In genomic region chr3:185208836-185209235, GRCh38 we compare ENCODE assay signal across 14 cellular contexts. TPM values are rescaled to one million over a fixed set of nuclear protein-coding genes. Genes with fewer than 3 reads are reported as not detected.
DNase-seq lines count a peak whose midpoint lies in the region; ATAC-seq and TF ChIP-seq lines count a peak whose summit lies in the region.
"Had no signal": no experiment of that assay in that cellular context is flagged by ENCODE, and none has a peak within 500 bp of the region (broad histone marks: within the 10 kb centered on the region; RNA-seq: fewer than 3 reads in every experiment).

No MANE protein-coding gene starts in this region.

- H3K4me1 Mint-ChIP-seq in stimulated activated naive CD8-positive, alpha-beta T cell treated with anti-CD3 and anti-CD28 coated beads, Interleukin-15, amount 100 ng/mL, for 72 hours: no peaks in the 10 kb centered on the region
- H3K4me1 Mint-ChIP-seq: CD4-positive, alpha-beta memory T cell had no signal

- H3K4me3 ChIP-seq in trophoblast cell (ENCODE audit: low read depth, low read length): no peak overlapping the region
- H3K4me3 ChIP-seq: GM23248 had no signal

- no peak overlapping the region for H3K23ac ChIP-seq in trophoblast cell (ENCODE audit: low read length)

- no peaks in the 10 kb centered on the region for H3K9me3 Mint-ChIP-seq in stimulated activated naive CD8-positive, alpha-beta T cell treated with anti-CD3 and anti-CD28 coated beads, Interleukin-15, amount 100 ng/mL, for 72 hours
- H3K9me3 Mint-ChIP-seq: CD4-positive, alpha-beta memory T cell had no signal

- H2BK5ac ChIP-seq in trophoblast cell (ENCODE audit: low read depth, low read length, poor library complexity): no peak overlapping the region

- POLR2A ChIA-PET in HEK293T (lab: Yijun Ruan, JAX): no interaction called here

- no peak overlapping the region for H3K9ac ChIP-seq in trophoblast cell (ENCODE audit: low read length)
- H3K9ac ChIP-seq: GM23248 had no signal

- no peak overlapping the region for H3K4me3 Mint-ChIP-seq in stimulated activated naive CD8-positive, alpha-beta T cell treated with anti-CD3 and anti-CD28 coated beads, Interleukin-15, amount 100 ng/mL, for 72 hours

- CTCF ChIA-PET in HEK293T (lab: Yijun Ruan, JAX): no interaction called here

- H3K27ac ChIP-seq in trophoblast cell (ENCODE audit: low read depth, low read length): no peak overlapping the region
- H3K27ac ChIP-seq: C4-2B, GM23248 had no signal

- H2BK120ac ChIP-seq in trophoblast cell (ENCODE audit: insufficient read depth, low read length, poor library complexity): no peak overlapping the region

- H4K8ac ChIP-seq in trophoblast cell (ENCODE audit: low read depth, low read length): no peak overlapping the region

- H3K79me1 ChIP-seq in trophoblast cell (ENCODE audit: low read length): no peaks in the 10 kb centered on the region

- H4K91ac ChIP-seq in trophoblast cell (ENCODE audit: low read depth, low read length): no peak overlapping the region

- H2AK5ac ChIP-seq in trophoblast cell (ENCODE audit: low read length): no peak overlapping the region

- H2AFZ ChIP-seq in trophoblast cell (ENCODE audit: insufficient read depth, low read length, poor library complexity): no peak overlapping the region
- H2AFZ ChIP-seq: GM23248 had no signal

- H3K9me3 ChIP-seq in trophoblast cell (ENCODE audit: insufficient read depth, low read depth, low read length): no peaks in the 10 kb centered on the region
- H3K9me3 ChIP-seq: BE2C had no signal

- intact Hi-C loops in sciatic nerve (cut with DNase I): no loop called here

- no peaks in the 10 kb centered on the region for H3K27me3 ChIP-seq in trophoblast cell (ENCODE audit: insufficient read depth, low read length)
- H3K27me3 ChIP-seq: BE2C had no signal

- H3K36me3 ChIP-seq in trophoblast cell (ENCODE audit: control insufficient read depth in 1 of 2, insufficient read depth in 2 of 2, low read length in 2 of 2): no peaks in the 10 kb centered on the region
- H3K36me3 ChIP-seq: BE2C had no signal

- H3K27me3 Mint-ChIP-seq in stimulated activated naive CD8-positive, alpha-beta T cell treated with anti-CD3 and anti-CD28 coated beads, Interleukin-15, amount 100 ng/mL, for 72 hours: no peaks in the 10 kb centered on the region
- H3K27me3 Mint-ChIP-seq: CD4-positive, alpha-beta memory T cell had no signal

- no peak overlapping the region for H3K4me2 ChIP-seq in trophoblast cell (ENCODE audit: low read length)

- no peaks in the 10 kb centered on the region for H3K79me2 ChIP-seq in trophoblast cell (ENCODE audit: control insufficient read depth, insufficient read depth, low read length, poor library complexity)

- no peak for ATAC-seq in sciatic nerve
- ATAC-seq in stimulated activated naive CD8-positive, alpha-beta T cell treated with anti-CD3 and anti-CD28 coated beads, Interleukin-15, amount 100 ng/mL, for 72 hours: no peak
- ATAC-seq: HCT116 had no signal

- no peak overlapping the region for H3K14ac ChIP-seq in trophoblast cell (ENCODE audit: low read length)

- H3K4ac ChIP-seq in trophoblast cell (ENCODE audit: low read depth, low read length): no peak overlapping the region

- no peaks in the 10 kb centered on the region for H3K4me1 ChIP-seq in trophoblast cell (ENCODE audit: control insufficient read depth in 1 of 2, insufficient read depth in 2 of 2, low read length in 2 of 2)

- no peak overlapping the region for H3K18ac ChIP-seq in trophoblast cell (ENCODE audit: low read length)

- WGBS in trophoblast cell (ENCODE audit: extremely low coverage, insufficient coverage, insufficient read length): no CpG with 5 or more reads among the region's 1 CpG

- DNase-seq in HEK293T (ENCODE audit: extremely low spot score) (no peak), NCI-H69 (lab: John Stamatoyannopoulos, UW) (peak; percentile 18), foreskin melanocyte (peak; percentile 65), sciatic nerve (ENCODE audit: low spot score) (no peak), trophoblast cell (no peak)
- DNase-seq in stimulated activated naive CD8-positive, alpha-beta T cell treated with anti-CD3 and anti-CD28 coated beads, Interleukin-15, amount 100 ng/mL, for 72 hours: no peak
- DNase-seq in stimulated activated CD4-positive, alpha-beta T cell treated with anti-CD3 and anti-CD28 coated beads, Interleukin-4, amount 100 ng/mL, for 1 hour: no peak
- DNase-seq: BE2C; CD4-positive, alpha-beta memory T cell; DMS79 treated with DMSO at 0.1 percent for 48 hours; GDM1; GM23248 had no signal

- no peak overlapping the region for H3K27ac Mint-ChIP-seq in stimulated activated naive CD8-positive, alpha-beta T cell treated with anti-CD3 and anti-CD28 coated beads, Interleukin-15, amount 100 ng/mL, for 72 hours

- no peak overlapping the region for H2BK12ac ChIP-seq in trophoblast cell (ENCODE audit: low read length)

- H4K12ac ChIP-seq in trophoblast cell (ENCODE audit: low read depth, low read length): no peak overlapping the region

TF ChIP-seq in HEK293T, 16 proteins besides CTCF, POLR2A, EP300 and RAD21:
- TF ChIP-seq SUZ12 (IDR thresholded peaks at IDR 0.05) (no peak), ZNF384 (IDR thresholded peaks at IDR 0.05) (no peak), ELF4 (IDR thresholded peaks at IDR 0.05) (no peak), FOXA1 (IDR thresholded peaks at IDR 0.05) (no peak), PKNOX1 (IDR thresholded peaks at IDR 0.05) (peak; percentile 22; the same call in 1 of the 2 replicates), BHLHE40 (IDR thresholded peaks at IDR 0.05; ENCODE audit: borderline replicate concordance) (no peak), L3MBTL2 (conservative IDR thresholded peaks at IDR 0.05) (no peak), LEF1 (IDR thresholded peaks at IDR 0.05; ENCODE audit: borderline replicate concordance) (no peak)

RNA-seq across cellular contexts. Expression of gene EHHADH, which starts 45.0 kb away (rescaled TPM):
- 6.2 TPM for total RNA-seq in sciatic nerve
- 0.56 and 0.78 TPM in 2 replicates for polyA plus RNA-seq in trophoblast cell (2013)

RNA-seq across cellular contexts. Expression of gene C3orf70, which starts 56.0 kb away (rescaled TPM):
- total RNA-seq in sciatic nerve: 12.9 TPM
- 0.22 and 0.29 TPM in 2 replicates for polyA plus RNA-seq in trophoblast cell (2013)
- total RNA-seq: CD4-positive, alpha-beta memory T cell; GM23248 had no signal
- polyA plus RNA-seq: CD4-positive, alpha-beta memory T cell; GM23248 had no signal

Comparison
In these comparisons a context has a peak if more than half of its experiments do, and no peak if none do; other contexts are left out.
1. DNase-seq: peak in NCI-H69 (single experiment) and foreskin melanocyte (single experiment); none in HEK293T (single experiment), sciatic nerve (single experiment), stimulated activated naive CD8-positive, alpha-beta T cell treated with anti-CD3 and anti-CD28 coated beads, Interleukin-15, amount 100 ng/mL, for 72 hours (0 of 2), trophoblast cell (0 of 2) and stimulated activated CD4-positive, alpha-beta T cell treated with anti-CD3 and anti-CD28 coated beads, Interleukin-4, amount 100 ng/mL, for 1 hour (single experiment).